In the genomic region with DNA sequence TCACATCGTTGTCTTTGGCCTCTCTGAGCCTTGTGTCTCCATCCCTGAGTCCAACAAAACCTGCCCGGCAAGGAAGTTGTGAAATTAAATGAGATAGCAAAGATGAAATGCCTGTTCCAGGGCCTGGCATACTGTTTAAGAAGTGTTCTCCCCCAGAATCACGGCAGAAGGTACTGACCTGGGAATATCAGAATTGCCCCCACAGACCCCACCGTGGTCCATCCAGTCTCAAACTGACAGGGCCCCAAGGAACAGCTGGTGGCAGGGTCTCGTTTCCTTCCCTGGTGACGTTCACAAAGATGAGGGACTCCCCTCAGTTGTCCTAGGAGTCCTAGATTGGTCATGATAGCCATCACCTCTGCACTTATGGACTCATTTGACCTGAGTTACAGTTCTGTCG, we compare ENCODE assay signal across 10 cellular contexts. TPM values are rescaled to one million over a fixed set of nuclear protein-coding genes. Genes with fewer than 3 reads are reported as not detected.
DNase-seq lines count a peak whose midpoint lies in the region; ATAC-seq and TF ChIP-seq lines count a peak whose summit lies in the region.
"Had no signal": no experiment of that assay in that cellular context is flagged by ENCODE, and none has a peak within 500 bp of the region (broad histone marks: within the 10 kb centered on the region; RNA-seq: fewer than 3 reads in every experiment).

No MANE protein-coding gene starts in this region.

- H3K9me3 ChIP-seq in DOHH2 (ENCODE audit: control insufficient read depth, insufficient read depth, low read length) (no peaks in the 10 kb centered on the region), OCI-LY1 (ENCODE audit: low read length) (no peaks in the 10 kb centered on the region), neural progenitor cell (ENCODE audit: low read depth) (no peaks in the 10 kb centered on the region)

- H3K4me1 ChIP-seq in DOHH2 (ENCODE audit: control insufficient read depth, low read length) (peaks cover 18% of the 10 kb centered on the region), OCI-LY1 (ENCODE audit: insufficient read depth, low read length, severe bottlenecking) (peaks cover 16% of the 10 kb centered on the region), neural progenitor cell (peaks cover 9% of the 10 kb centered on the region)

- peak overlapping the region; percentile 98 for H3K4me2 ChIP-seq in DOHH2 (ENCODE audit: low read length)
- peak overlapping the region; percentile 82; the same call in 1 of the 2 replicates for H3K4me2 ChIP-seq in OCI-LY1 (ENCODE audit: low read length)
- peak overlapping the region; percentile 93 for H3K4me2 ChIP-seq in neural progenitor cell

- H4K20me1 ChIP-seq in DOHH2 (ENCODE audit: control insufficient read depth, insufficient read depth, low read depth, low read length) (no peaks in the 10 kb centered on the region), OCI-LY1 (ENCODE audit: insufficient read depth, low read length) (no peaks in the 10 kb centered on the region), neural progenitor cell (ENCODE audit: low read depth) (no peaks in the 10 kb centered on the region)

- H3K27me3 Mint-ChIP-seq in effector memory CD8-positive, alpha-beta T cell = no peaks in the 10 kb centered on the region
- H3K27me3 Mint-ChIP-seq in neural progenitor cell (ENCODE audit: insufficient read depth, low read depth) = peaks cover 20% of the 10 kb centered on the region

- H3K36me3 Mint-ChIP-seq in effector memory CD8-positive, alpha-beta T cell (ENCODE audit: insufficient read depth) = peaks cover 13% of the 10 kb centered on the region
- H3K36me3 Mint-ChIP-seq in neural progenitor cell = peaks cover 3% of the 10 kb centered on the region

- H3K79me2 ChIP-seq in DOHH2 (ENCODE audit: control insufficient read depth, low read length) (peaks cover 45% of the 10 kb centered on the region), OCI-LY1 (ENCODE audit: insufficient read depth, low read length) (no peaks in the 10 kb centered on the region), neural progenitor cell (ENCODE audit: low read depth) (peaks cover 27% of the 10 kb centered on the region)

- peaks cover 38 to 45% of the 10 kb centered on the region in 2 donors for H3K4me1 Mint-ChIP-seq in effector memory CD8-positive, alpha-beta T cell (ENCODE audit: low read depth in 2 of 2)
- H3K4me1 Mint-ChIP-seq in neural progenitor cell = peaks cover 26% of the 10 kb centered on the region

- no peak for DNase-seq in effector memory CD8-positive, alpha-beta T cell
- DNase-seq in neural progenitor cell (ENCODE audit: low spot score) = no peak
- no peak for DNase-seq in NCI-H226
- DNase-seq in stimulated activated naive CD4-positive, alpha-beta T cell (lab: John Stamatoyannopoulos, UW) = no peak
- DNase-seq in COR-L47 (lab: John Stamatoyannopoulos, UW) = no peak
- DNase-seq: brain microvascular endothelial cell, MM.1S had no signal

- H3K36me3 ChIP-seq in DOHH2 (ENCODE audit: control insufficient read depth, low read length) (no peaks in the 10 kb centered on the region; the same call in 1 of the 2 replicates), OCI-LY1 (ENCODE audit: insufficient read depth, low read length) (no peaks in the 10 kb centered on the region), neural progenitor cell (no peaks in the 10 kb centered on the region)
- H3K36me3 ChIP-seq: brain microvascular endothelial cell had no signal

- H3K4me3 ChIP-seq in DOHH2 (ENCODE audit: low read length) = peak overlapping the region; percentile 95
- H3K4me3 ChIP-seq in OCI-LY1 (ENCODE audit: low read depth, low read length, poor library complexity, severe bottlenecking) = no peak overlapping the region
- H3K4me3 ChIP-seq in neural progenitor cell = no peak overlapping the region

- no peaks in the 10 kb centered on the region for H3K9me3 Mint-ChIP-seq in effector memory CD8-positive, alpha-beta T cell
- peaks cover 10% of the 10 kb centered on the region for H3K9me3 Mint-ChIP-seq in neural progenitor cell

- no peak overlapping the region for H3K27ac Mint-ChIP-seq in effector memory CD8-positive, alpha-beta T cell
- no peak overlapping the region for H3K27ac Mint-ChIP-seq in neural progenitor cell

- H3K27me3 ChIP-seq in DOHH2 (ENCODE audit: control insufficient read depth, low read length) (peaks cover 20% of the 10 kb centered on the region), OCI-LY1 (ENCODE audit: insufficient read depth, low read length) (no peaks in the 10 kb centered on the region), neural progenitor cell (peaks cover 34% of the 10 kb centered on the region)

- no peak overlapping the region for H3K9ac ChIP-seq in OCI-LY1 (ENCODE audit: low read length)
- no peak overlapping the region for H3K9ac ChIP-seq in neural progenitor cell

- no peak for TF ChIP-seq CTCF in DOHH2 (IDR thresholded peaks at IDR 0.05; ENCODE audit: low read depth, low read length, poor library complexity, severe bottlenecking)
- no peak for TF ChIP-seq CTCF in OCI-LY1 (IDR thresholded peaks at IDR 0.05; ENCODE audit: low read length)
- no peak for TF ChIP-seq CTCF in neural progenitor cell (IDR thresholded peaks at IDR 0.05)

- H3K27ac ChIP-seq in DOHH2 (ENCODE audit: low read depth, low read length) (no peak overlapping the region), OCI-LY1 (ENCODE audit: low read depth, low read length, poor library complexity, severe bottlenecking) (no peak overlapping the region), neural progenitor cell (no peak overlapping the region)
- H3K27ac ChIP-seq: brain microvascular endothelial cell had no signal

- H3F3A ChIP-seq in DOHH2 (ENCODE audit: control insufficient read depth, insufficient read depth) (no peaks in the 10 kb centered on the region), OCI-LY1 (ENCODE audit: insufficient read depth, low read length) (no peaks in the 10 kb centered on the region), neural progenitor cell (ENCODE audit: low read depth) (peaks cover 9% of the 10 kb centered on the region)

- ATAC-seq in effector memory CD8-positive, alpha-beta T cell (replicated peaks) = no peak
- ATAC-seq in HG03280 (IDR thresholded peaks at IDR 0.05; ENCODE audit: unreplicated experiment) = no peak

- H3K9me2 ChIP-seq in DOHH2 (replicated peaks; ENCODE audit: control insufficient read depth, low read length) = no peaks in the 10 kb centered on the region
- H3K9me2 ChIP-seq in OCI-LY1 (ENCODE audit: low read depth, low read length) = no peaks in the 10 kb centered on the region

- H3K4me3 Mint-ChIP-seq in effector memory CD8-positive, alpha-beta T cell = peak overlapping the region; percentile 92 to 96
- peak overlapping the region; percentile 89 for H3K4me3 Mint-ChIP-seq in neural progenitor cell

- H2AFZ ChIP-seq in OCI-LY1 (ENCODE audit: low read length) = no peak overlapping the region
- H2AFZ ChIP-seq in neural progenitor cell (replicated peaks) = no peak overlapping the region

RNA-seq across cellular contexts. Expression of a gene that starts 1.8 kb away (rescaled TPM):
- 1.8 and 5.3 TPM in 2 replicates for total RNA-seq in neural progenitor cell (ENCODE audit: low replicate concordance)
